14 cellular contexts compared by ENCODE assay signal in the genomic region with DNA sequence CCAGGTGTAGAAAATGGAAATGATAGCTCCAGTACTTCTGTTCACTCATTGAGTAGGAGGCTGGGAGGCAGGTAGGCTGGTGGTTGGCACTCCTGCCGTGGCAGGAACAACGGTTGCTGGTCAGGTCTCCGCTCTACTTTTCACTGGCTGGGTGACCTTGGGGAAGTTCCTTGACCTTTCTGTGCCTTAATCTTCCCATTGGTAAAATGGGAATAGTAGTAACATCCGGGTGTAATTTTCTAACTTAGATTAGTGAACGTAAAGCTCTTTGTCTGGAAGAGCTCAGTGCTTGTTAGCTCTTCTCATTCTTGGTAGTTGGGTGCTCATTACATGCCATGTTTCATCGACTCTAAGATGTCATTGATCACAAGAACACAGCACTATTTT.
"Had no signal": no experiment of that assay in that cellular context is flagged by ENCODE, and none has a peak within 500 bp of the region (broad histone marks: within the 10 kb centered on the region; RNA-seq: fewer than 3 reads in every experiment).

No MANE protein-coding gene starts in this region.

- H3K9me3 Mint-ChIP-seq: activated B cell treated with CpG ODN at 0.5 μM for 24 hours; activated CD4-positive, alpha-beta memory T cell treated with anti-CD3 and anti-CD28 coated beads, Interleukin-2, amount 10 ng/mL, durations not matched to agents 7 days and 5 days; activated naive CD8-positive, alpha-beta T cell treated with anti-CD3 and anti-CD28 coated beads, Interleukin-2, amount 10 ng/mL, durations not matched to agents 7 days and 5 days; stimulated activated naive B cell treated with anti-CD40 and anti-IgM and Interleukin-4, amounts not matched to agents 10 μg/mL and 1 μg/mL and 100 μg/mL, for 72 hours had no signal

- H3K4me3 ChIP-seq: cardiac muscle cell, spleen, vagina had no signal

- H3K27ac Mint-ChIP-seq: activated B cell treated with CpG ODN at 0.5 μM for 24 hours; activated CD4-positive, alpha-beta memory T cell treated with anti-CD3 and anti-CD28 coated beads, Interleukin-2, amount 10 ng/mL, durations not matched to agents 7 days and 5 days; activated CD8-positive, alpha-beta memory T cell treated with anti-CD3 and anti-CD28 coated beads, Interleukin-2, amount 10 ng/mL, durations not matched to agents 7 days and 5 days; activated naive CD8-positive, alpha-beta T cell treated with anti-CD3 and anti-CD28 coated beads, Interleukin-2, amount 10 ng/mL, durations not matched to agents 7 days and 5 days; stimulated activated naive B cell treated with anti-CD40 and anti-IgM and Interleukin-4, amounts not matched to agents 10 μg/mL and 1 μg/mL and 100 μg/mL, for 72 hours had no signal

- H3K27ac ChIP-seq: cardiac muscle cell, spleen, vagina had no signal

- DNase-seq: activated B cell treated with CpG ODN at 0.5 μM for 24 hours; activated CD4-positive, alpha-beta memory T cell treated with anti-CD3 and anti-CD28 coated beads, Interleukin-2, amount 10 ng/mL, durations not matched to agents 7 days and 5 days; activated CD4-positive, alpha-beta T cell treated with anti-CD3 and anti-CD28 coated beads for 4 hours; activated CD8-positive, alpha-beta memory T cell treated with anti-CD3 and anti-CD28 coated beads, Interleukin-2, amount 10 ng/mL, durations not matched to agents 7 days and 5 days; activated naive CD8-positive, alpha-beta T cell treated with anti-CD3 and anti-CD28 coated beads, Interleukin-2, amount 10 ng/mL, durations not matched to agents 7 days and 5 days; amygdala; effector memory CD4-positive, alpha-beta T cell; immature natural killer cell; naive thymus-derived CD8-positive, alpha-beta T cell; spleen; stimulated activated CD4-positive, alpha-beta T cell treated with anti-CD3 and anti-CD28 coated beads, Interleukin-4, amount 100 ng/mL, for 4 hours; stimulated activated naive B cell treated with anti-CD40 and anti-IgM and Interleukin-4, amounts not matched to agents 10 μg/mL and 1 μg/mL and 100 μg/mL, for 72 hours had no signal

- ATAC-seq: naive thymus-derived CD8-positive, alpha-beta T cell; stimulated activated naive B cell treated with anti-CD40 and anti-IgM and Interleukin-4, amounts not matched to agents 10 μg/mL and 1 μg/mL and 100 μg/mL, for 72 hours had no signal

- H3K9me3 ChIP-seq: spleen, vagina had no signal

- H3K36me3 ChIP-seq: cardiac muscle cell, spleen, vagina had no signal

- H3K4me3 Mint-ChIP-seq: activated B cell treated with CpG ODN at 0.5 μM for 24 hours; activated CD4-positive, alpha-beta memory T cell treated with anti-CD3 and anti-CD28 coated beads, Interleukin-2, amount 10 ng/mL, durations not matched to agents 7 days and 5 days; activated CD8-positive, alpha-beta memory T cell treated with anti-CD3 and anti-CD28 coated beads, Interleukin-2, amount 10 ng/mL, durations not matched to agents 7 days and 5 days; activated naive CD8-positive, alpha-beta T cell treated with anti-CD3 and anti-CD28 coated beads, Interleukin-2, amount 10 ng/mL, durations not matched to agents 7 days and 5 days; naive thymus-derived CD8-positive, alpha-beta T cell; stimulated activated naive B cell treated with anti-CD40 and anti-IgM and Interleukin-4, amounts not matched to agents 10 μg/mL and 1 μg/mL and 100 μg/mL, for 72 hours had no signal

- H3K36me3 Mint-ChIP-seq: activated CD8-positive, alpha-beta memory T cell treated with anti-CD3 and anti-CD28 coated beads, Interleukin-2, amount 10 ng/mL, durations not matched to agents 7 days and 5 days; activated naive CD8-positive, alpha-beta T cell treated with anti-CD3 and anti-CD28 coated beads, Interleukin-2, amount 10 ng/mL, durations not matched to agents 7 days and 5 days; immature natural killer cell; stimulated activated naive B cell treated with anti-CD40 and anti-IgM and Interleukin-4, amounts not matched to agents 10 μg/mL and 1 μg/mL and 100 μg/mL, for 72 hours had no signal

- H3K27me3 Mint-ChIP-seq: activated B cell treated with CpG ODN at 0.5 μM for 24 hours; activated CD4-positive, alpha-beta memory T cell treated with anti-CD3 and anti-CD28 coated beads, Interleukin-2, amount 10 ng/mL, durations not matched to agents 7 days and 5 days; activated naive CD8-positive, alpha-beta T cell treated with anti-CD3 and anti-CD28 coated beads, Interleukin-2, amount 10 ng/mL, durations not matched to agents 7 days and 5 days; naive thymus-derived CD8-positive, alpha-beta T cell; stimulated activated naive B cell treated with anti-CD40 and anti-IgM and Interleukin-4, amounts not matched to agents 10 μg/mL and 1 μg/mL and 100 μg/mL, for 72 hours had no signal

- H3K27me3 ChIP-seq: cardiac muscle cell, spleen, vagina had no signal
